23 cellular contexts compared by ENCODE assay signal in the genomic region with DNA sequence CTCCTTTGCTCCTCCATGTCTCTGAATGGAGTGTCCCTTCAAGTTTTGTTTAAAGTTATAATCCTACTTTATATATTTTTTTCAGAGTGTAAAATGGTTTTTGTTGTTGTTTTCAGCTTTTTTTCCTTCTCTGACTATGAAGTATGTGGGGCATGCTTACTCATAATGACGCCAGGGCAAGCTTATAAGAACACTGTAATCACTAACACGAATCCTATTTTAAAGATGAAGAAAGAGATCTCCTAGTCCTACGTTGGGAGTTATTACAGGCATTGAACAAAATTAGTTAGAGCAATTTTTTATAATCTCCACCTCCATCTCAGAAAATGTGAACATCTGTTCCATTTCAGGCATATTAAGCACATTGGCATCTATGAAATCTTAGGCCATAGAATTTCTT.
"Had no signal": no experiment of that assay in that cellular context is flagged by ENCODE, and none has a peak within 500 bp of the region (broad histone marks: within the 10 kb centered on the region; RNA-seq: fewer than 3 reads in every experiment).

No MANE protein-coding gene starts in this region.

- H3K27me3 Mint-ChIP-seq: naive B cell; stimulated activated naive B cell treated with anti-CD40 and anti-IgM and Interleukin-4, amounts not matched to agents 10 μg/mL and 1 μg/mL and 100 μg/mL, for 72 hours; stimulated activated naive CD8-positive, alpha-beta T cell treated with anti-CD3 and anti-CD28 coated beads, Interleukin-15, amount 100 ng/mL, for 72 hours had no signal

- H3K9me3 ChIP-seq: colonic mucosa, testis, tibial nerve, upper lobe of right lung, vagina had no signal

- FAIRE-seq: endothelial cell of umbilical vein had no signal

- H3K27ac Mint-ChIP-seq: endodermal cell; immature natural killer cell; naive B cell; nephron; stimulated activated naive B cell treated with anti-CD40 and anti-IgM and Interleukin-4, amounts not matched to agents 10 μg/mL and 1 μg/mL and 100 μg/mL, for 72 hours; stimulated activated naive CD8-positive, alpha-beta T cell treated with anti-CD3 and anti-CD28 coated beads, Interleukin-15, amount 100 ng/mL, for 72 hours had no signal

- H3K9me3 Mint-ChIP-seq: endodermal cell; immature natural killer cell; nephron; stimulated activated naive CD8-positive, alpha-beta T cell treated with anti-CD3 and anti-CD28 coated beads, Interleukin-15, amount 100 ng/mL, for 72 hours had no signal

- H3K27ac ChIP-seq: colonic mucosa, skin epidermis, testis, tibial nerve, upper lobe of right lung, vagina had no signal

- H3K36me3 Mint-ChIP-seq: immature natural killer cell; naive B cell; stimulated activated naive B cell treated with anti-CD40 and anti-IgM and Interleukin-4, amounts not matched to agents 10 μg/mL and 1 μg/mL and 100 μg/mL, for 72 hours had no signal

- H3K4me1 Mint-ChIP-seq: immature natural killer cell; naive B cell; nephron; stimulated activated naive B cell treated with anti-CD40 and anti-IgM and Interleukin-4, amounts not matched to agents 10 μg/mL and 1 μg/mL and 100 μg/mL, for 72 hours; stimulated activated naive CD8-positive, alpha-beta T cell treated with anti-CD3 and anti-CD28 coated beads, Interleukin-15, amount 100 ng/mL, for 72 hours had no signal

- H3K27me3 ChIP-seq: colonic mucosa, testis, tibial nerve, upper lobe of right lung, vagina had no signal

- H3K4me3 Mint-ChIP-seq: endodermal cell; immature natural killer cell; naive B cell; nephron; stimulated activated naive B cell treated with anti-CD40 and anti-IgM and Interleukin-4, amounts not matched to agents 10 μg/mL and 1 μg/mL and 100 μg/mL, for 72 hours; stimulated activated naive CD8-positive, alpha-beta T cell treated with anti-CD3 and anti-CD28 coated beads, Interleukin-15, amount 100 ng/mL, for 72 hours had no signal

- DNase-seq: colonic mucosa; effector CD4-positive, alpha-beta T cell; endodermal cell; erythroblast; foreskin fibroblast; immature natural killer cell; left colon; left ventricle myocardium superior; mesenchymal stem cell; midbrain; naive B cell; stimulated activated CD4-positive, alpha-beta T cell treated with anti-CD3 and anti-CD28 coated beads, Interleukin-2, amount 100 ng/mL, for 24 hours; stimulated activated CD4-positive, alpha-beta T cell treated with anti-CD3 and anti-CD28 coated beads, Interleukin-4, amount 100 ng/mL, for 4 hours; stimulated activated naive B cell treated with anti-CD40 and anti-IgM and Interleukin-4, amounts not matched to agents 10 μg/mL and 1 μg/mL and 100 μg/mL, for 72 hours; stimulated activated naive CD8-positive, alpha-beta T cell treated with anti-CD3 and anti-CD28 coated beads, Interleukin-15, amount 100 ng/mL, for 72 hours; testis; upper lobe of right lung had no signal

- H3K4me3 ChIP-seq: colonic mucosa, lung, skin epidermis, testis, tibial nerve, upper lobe of right lung, vagina had no signal

- H3K36me3 ChIP-seq: colonic mucosa, tibial nerve, upper lobe of right lung, vagina had no signal

- H3K4me1 ChIP-seq: colonic mucosa, testis, tibial nerve, upper lobe of right lung, vagina had no signal
